8 cellular contexts compared by ENCODE assay signal in the genomic region with DNA sequence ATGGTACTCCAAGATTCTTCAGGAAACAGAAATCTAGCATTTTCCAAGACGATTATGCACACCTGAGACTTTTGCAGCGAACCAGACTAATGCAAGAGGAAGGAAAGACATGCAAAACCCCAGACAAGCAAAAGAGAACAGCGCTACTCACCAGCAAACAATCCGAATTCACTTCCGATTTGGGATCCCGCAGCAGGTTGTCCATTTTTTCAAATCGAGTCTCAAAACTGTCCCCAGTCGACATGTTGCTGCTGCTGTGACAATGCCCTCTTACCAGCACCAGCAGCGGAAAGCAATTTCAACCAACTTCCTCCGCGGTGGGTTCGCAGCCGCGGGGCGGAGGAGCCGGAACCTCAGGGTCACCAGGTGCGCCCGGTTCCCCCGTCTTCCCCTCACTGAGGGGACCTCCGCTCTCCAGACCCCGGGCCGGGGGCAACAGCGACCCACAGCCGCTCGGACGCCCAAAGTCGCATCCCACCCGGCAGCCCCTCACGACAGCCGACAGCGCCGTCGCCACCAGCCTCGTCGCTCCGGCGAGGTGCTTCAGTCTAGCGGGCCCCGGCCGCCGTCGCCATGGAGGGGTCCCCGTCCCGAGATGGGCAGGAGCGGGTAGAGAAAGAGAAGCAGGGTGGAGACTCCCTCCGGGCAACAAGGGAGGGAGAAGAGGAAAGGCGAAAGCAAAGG.
DNase-seq lines count a peak whose midpoint lies in the region; ATAC-seq lines count a peak whose summit lies in the region.

No MANE protein-coding gene starts in this region.

- DNase-seq in NCI-H1092 treated with DMSO at 0.1 percent for 48 hours (lab: John Stamatoyannopoulos, UW): peak; percentile 5
- no peak for DNase-seq in NCI-H1092 (lab: John Stamatoyannopoulos, UW)
- DNase-seq in NCI-H82 treated with DMSO at 0.1 percent for 48 hours (lab: John Stamatoyannopoulos, UW; ENCODE audit: unreplicated experiment): peak; percentile 49
- DNase-seq in activated CD8-positive, alpha-beta memory T cell treated with anti-CD3 and anti-CD28 coated beads, Interleukin-2, amount 50 U/mL, for 4 hours: peak; percentile 59
- no peak for DNase-seq in epithelial cell of prostate (ENCODE audit: low read depth, low spot score)
- DNase-seq in stimulated activated CD8-positive, alpha-beta memory T cell treated with anti-CD3 and anti-CD28 coated beads, Interleukin-7, amount 100 ng/mL, for 24 hours (ENCODE audit: low read depth): peak; percentile 33

- peak overlapping the region; percentile 85 for H3K4me3 ChIP-seq in mucosa of stomach (ENCODE audit: low read length)

- peak; percentile 33 for ATAC-seq in HG02885 (IDR thresholded peaks at IDR 0.05; ENCODE audit: poor library complexity, unreplicated experiment)

- peak overlapping the region; percentile 79 for H3K27ac ChIP-seq in epithelial cell of prostate

- peak overlapping the region; percentile 95 for H3K9ac ChIP-seq in mucosa of stomach (ENCODE audit: low read length)

- H3K27me3 ChIP-seq in mucosa of stomach (ENCODE audit: control insufficient read depth, insufficient read depth, low read length): no peaks in the 10 kb centered on the region

- H3K36me3 ChIP-seq in mucosa of stomach (ENCODE audit: control insufficient read depth, insufficient read depth, low read length): no peaks in the 10 kb centered on the region

- peaks cover 25% of the 10 kb centered on the region for H3K4me1 ChIP-seq in mucosa of stomach (ENCODE audit: control insufficient read depth, insufficient read depth, low read length)

- H3K9me3 ChIP-seq in mucosa of stomach (ENCODE audit: control insufficient read depth, low read length): no peaks in the 10 kb centered on the region

Comparison
In these comparisons a context has a peak if more than half of its experiments do, and no peak if none do; other contexts are left out.
1. DNase-seq: peak in NCI-H1092 treated with DMSO at 0.1 percent for 48 hours (single experiment), NCI-H82 treated with DMSO at 0.1 percent for 48 hours (single experiment), activated CD8-positive, alpha-beta memory T cell treated with anti-CD3 and anti-CD28 coated beads, Interleukin-2, amount 50 U/mL, for 4 hours (single experiment) and stimulated activated CD8-positive, alpha-beta memory T cell treated with anti-CD3 and anti-CD28 coated beads, Interleukin-7, amount 100 ng/mL, for 24 hours (single experiment); none in NCI-H1092 (single experiment) and epithelial cell of prostate (single experiment).